ENCODE assay signal across 32 cellular contexts in genomic region chr16:51607202-51607756, GRCh38.
DNase-seq lines count a peak whose midpoint lies in the region; ATAC-seq and TF ChIP-seq lines count a peak whose summit lies in the region.
"Had no signal": no experiment of that assay in that cellular context is flagged by ENCODE, and none has a peak within 500 bp of the region (broad histone marks: within the 10 kb centered on the region; RNA-seq: fewer than 3 reads in every experiment).

No MANE protein-coding gene starts in this region.

- H3K4me1 Mint-ChIP-seq in MCF 10A (ENCODE audit: insufficient read depth, unreplicated experiment), result no peaks in the 10 kb centered on the region
- H3K4me1 Mint-ChIP-seq: GM23338, IgD-negative memory B cell, mesothelial cell of epicardium, T-helper 17 cell had no signal

- intact Hi-C loops in mammary epithelial cell (cut with micrococcal nuclease), result no loop called here
- intact Hi-C loops in MCF 10A (cut with micrococcal nuclease), result no loop called here
- intact Hi-C loops in lower leg skin (cut with DNase I; ENCODE audit: low total_unique reads), result no loop called here

- no peaks in the 10 kb centered on the region for H3K27me3 ChIP-seq in mammary epithelial cell (ENCODE audit: insufficient read depth, low read length)
- H3K27me3 ChIP-seq: BLaER1 treated with 17β-estradiol and CSF1 and Interleukin-3, amounts not matched to agents 10 nM and 100 nM; body of pancreas; esophagus muscularis mucosa; heart right ventricle; stomach; uterus had no signal

- H3K4me1 ChIP-seq in mammary epithelial cell (ENCODE audit: insufficient read depth, low read length), result no peaks in the 10 kb centered on the region
- H3K4me1 ChIP-seq: body of pancreas, esophagus muscularis mucosa, heart right ventricle, psoas muscle, stomach, uterus had no signal

- H3K4me3 ChIP-seq in mammary epithelial cell (replicated peaks in 1 of 3; ENCODE audit: insufficient read depth in 1 of 3, low read depth in 2 of 3, low read length in 3 of 3), result no peak overlapping the region
- no peak overlapping the region for H3K4me3 ChIP-seq in fibroblast of the aortic adventitia (ENCODE audit: low read depth, low read length)
- no peak overlapping the region for H3K4me3 ChIP-seq in lower leg skin (ENCODE audit: low read depth, poor library complexity, severe bottlenecking)
- H3K4me3 ChIP-seq: BLaER1 treated with 17β-estradiol and CSF1 and Interleukin-3, amounts not matched to agents 10 nM and 100 nM; body of pancreas; esophagus muscularis mucosa; GM23338; heart right ventricle; PC-9; psoas muscle; stomach; uterus had no signal

- H3K79me2 ChIP-seq in mammary epithelial cell (ENCODE audit: insufficient read depth, low read length), result no peaks in the 10 kb centered on the region

- no peaks in the 10 kb centered on the region for H3K27me3 Mint-ChIP-seq in MCF 10A (ENCODE audit: insufficient read depth, unreplicated experiment)
- H3K27me3 Mint-ChIP-seq: IgD-negative memory B cell, T-helper 17 cell had no signal

- H3K4me2 ChIP-seq in mammary epithelial cell (ENCODE audit: insufficient read depth, low read depth, low read length), result no peak overlapping the region
- H3K4me2 ChIP-seq: BLaER1 treated with 17β-estradiol and CSF1 and Interleukin-3, amounts not matched to agents 10 nM and 100 nM; GM23338; PC-9; SK-N-SH had no signal

- no peaks in the 10 kb centered on the region for H3K36me3 Mint-ChIP-seq in MCF 10A (ENCODE audit: insufficient read depth, unreplicated experiment)
- H3K36me3 Mint-ChIP-seq: mesothelial cell of epicardium had no signal

- no peak for DNase-seq in mammary epithelial cell
- DNase-seq in MCF 10A (ENCODE audit: unreplicated experiment), result no peak
- peak; percentile 78 for DNase-seq in NCI-H1105 treated with DMSO at 0.1 percent for 48 hours (lab: John Stamatoyannopoulos, UW)
- DNase-seq in fibroblast of the aortic adventitia (ENCODE audit: low read depth), result peak; percentile 14
- no peak for DNase-seq in lower leg skin (ENCODE audit: low spot score in 2 of 2)
- no peak for DNase-seq in ACHN
- DNase-seq: activated CD4-positive, alpha-beta T cell treated with anti-CD3 and anti-CD28 coated beads, Interleukin-2, amount 50 U/mL, for 48 hours; activated naive CD4-positive, alpha-beta T cell; activated T-cell treated with anti-CD3 and anti-CD28 coated beads, Interleukin-2, amount 50 U/mL, for 72 hours; body of pancreas; GF-D8; heart right ventricle; HFFc6; kidney; NCI-H2029 treated with DMSO at 0.1 percent for 48 hours; NCI-H510A treated with DMSO at 0.1 percent for 48 hours; occipital lobe; PC-9; psoas muscle; SK-N-SH; stimulated activated CD4-positive, alpha-beta T cell treated with anti-CD3 and anti-CD28 coated beads, Interleukin-4, amount 100 ng/mL, for 1 hour; stomach; T-helper 17 cell had no signal

- no peaks in the 10 kb centered on the region for H3K36me3 ChIP-seq in mammary epithelial cell (ENCODE audit: insufficient read depth, low read length)
- H3K36me3 ChIP-seq: BLaER1 treated with 17β-estradiol and CSF1 and Interleukin-3, amounts not matched to agents 10 nM and 100 nM; esophagus muscularis mucosa; heart right ventricle; stomach; uterus had no signal

- CTCF ChIA-PET in mammary epithelial cell (lab: Charles Lee; ENCODE audit: low non-redundant PET), result no interaction called here
- CTCF ChIA-PET in MCF 10A (lab: Yijun Ruan, JAX), result interaction anchor here (0.6 kb wide), 1 partner anchor 18 kb away, joined by 4 read pairs; no protein-coding TSS in a partner anchor

- 16% methylated on average over 5 of the region's 6 CpGs for WGBS in mammary epithelial cell (ENCODE audit: low coverage, missing lambda C conversion rate)
- 15 to 18% methylated on average over 6 of the region's 6 CpGs for WGBS in lower leg skin, 2 donors

- no peak overlapping the region for H3K4me3 Mint-ChIP-seq in MCF 10A (ENCODE audit: unreplicated experiment)
- H3K4me3 Mint-ChIP-seq: activated T-cell treated with anti-CD3 and anti-CD28 coated beads, Interleukin-2, amount 50 U/mL, for 72 hours; GM23338; HFFc6; IgD-negative memory B cell; mesothelial cell of epicardium; T-helper 17 cell had no signal

- no peak for ATAC-seq in GM21515 (IDR thresholded peaks at IDR 0.05; ENCODE audit: unreplicated experiment)
- ATAC-seq: activated CD4-positive, CD25-positive, alpha-beta regulatory T cell treated with anti-CD3 and anti-CD28 coated beads, Interleukin-2, amount 50 U/mL, for 24 hours; activated T-cell treated with anti-CD3 and anti-CD28 coated beads, Interleukin-2, amount 50 U/mL, for 72 hours; body of pancreas; GM23338; heart right ventricle; psoas muscle; Right ventricle myocardium inferior; T-helper 17 cell had no signal

- H3K9me3 Mint-ChIP-seq in MCF 10A (ENCODE audit: unreplicated experiment), result peaks cover 3% of the 10 kb centered on the region
- H3K9me3 Mint-ChIP-seq: HFFc6 had no signal

- no TSS peak for BruUV-seq in mammary epithelial cell (replicated peaks; lab: Mats Ljungman, UMichigan)
- no TSS peak for BruUV-seq in MCF 10A (replicated peaks; lab: Mats Ljungman, UMichigan)

- in situ Hi-C loops in mammary epithelial cell (cut with MboI; ENCODE audit: low sequenced_read_pairs in 2 of 2), result no loop called here
- in situ Hi-C loops in ACHN (cut with HindIII; ENCODE audit: low pct_ligation_motif_present, low pct_unique_long_range_greater_than_20kb, low sequenced_read_pairs), result no loop called here

- H3K9ac ChIP-seq in mammary epithelial cell (ENCODE audit: insufficient read depth, low read length), result no peak overlapping the region
- H3K9ac ChIP-seq: BLaER1 treated with 17β-estradiol and CSF1 and Interleukin-3, amounts not matched to agents 10 nM and 100 nM; SK-N-SH had no signal

- H2AFZ ChIP-seq in mammary epithelial cell (ENCODE audit: low read depth, low read length), result peak overlapping the region; percentile 65
- H2AFZ ChIP-seq: PC-9 had no signal

- H3K27ac Mint-ChIP-seq in MCF 10A (ENCODE audit: low read depth, unreplicated experiment), result no peak overlapping the region
- H3K27ac Mint-ChIP-seq: activated T-cell treated with anti-CD3 and anti-CD28 coated beads, Interleukin-2, amount 50 U/mL, for 72 hours; GM23338; HFFc6; IgD-negative memory B cell; mesothelial cell of epicardium; T-helper 17 cell had no signal

- TF ChIP-seq CTCF in mammary epithelial cell (conservative IDR thresholded peaks at IDR 0.05 in 1 of 2, IDR thresholded peaks at IDR 0.05 in 1 of 2; ENCODE audit: extremely low read depth in 1 of 2, insufficient read depth in 1 of 2, low read depth in 1 of 2, low read length in 2 of 2) (no peak), MCF 10A (IDR thresholded peaks at IDR 0.05; ENCODE audit: unreplicated experiment) (no peak), fibroblast of the aortic adventitia (IDR thresholded peaks at IDR 0.05; ENCODE audit: insufficient read depth, low read length) (no peak), lower leg skin (IDR thresholded peaks at IDR 0.05) (no peak)

- POLR2A ChIA-PET in MCF 10A (lab: Yijun Ruan, JAX), result interaction anchor here (0.6 kb wide), 1 partner anchor 547 kb away, joined by 3 read pairs; no protein-coding TSS in a partner anchor

- no peak for TF ChIP-seq POLR2A in lower leg skin (IDR thresholded peaks at IDR 0.05)

- dilution Hi-C loops in mammary epithelial cell (cut with HindIII; ENCODE audit: low sequenced_read_pairs), result no loop called here

- no peaks in the 10 kb centered on the region for H3K9me3 ChIP-seq in mammary epithelial cell (replicated peaks; ENCODE audit: insufficient read depth, low read length)
- H3K9me3 ChIP-seq: body of pancreas, esophagus muscularis mucosa, psoas muscle, SK-N-SH, stomach, uterus had no signal

- H3K27ac ChIP-seq in mammary epithelial cell (ENCODE audit: insufficient read depth, low read depth, low read length), result no peak overlapping the region
- H3K27ac ChIP-seq: BLaER1 treated with 17β-estradiol and CSF1 and Interleukin-3, amounts not matched to agents 10 nM and 100 nM; body of pancreas; esophagus muscularis mucosa; heart right ventricle; PC-9; psoas muscle; stomach; uterus had no signal

- no peaks in the 10 kb centered on the region for H4K20me1 ChIP-seq in mammary epithelial cell (ENCODE audit: insufficient read depth, low read length)
- H4K20me1 ChIP-seq: BLaER1 treated with 17β-estradiol and CSF1 and Interleukin-3, amounts not matched to agents 10 nM and 100 nM had no signal

Comparison
In these comparisons a context has a peak if more than half of its experiments do, and no peak if none do; other contexts are left out.
1. DNase-seq: peak in NCI-H1105 treated with DMSO at 0.1 percent for 48 hours (single experiment) and fibroblast of the aortic adventitia (single experiment); none in mammary epithelial cell (single experiment), MCF 10A (single experiment), lower leg skin (0 of 2) and ACHN (single experiment).